ENCODE assay signal across 14 cellular contexts in the genomic region with DNA sequence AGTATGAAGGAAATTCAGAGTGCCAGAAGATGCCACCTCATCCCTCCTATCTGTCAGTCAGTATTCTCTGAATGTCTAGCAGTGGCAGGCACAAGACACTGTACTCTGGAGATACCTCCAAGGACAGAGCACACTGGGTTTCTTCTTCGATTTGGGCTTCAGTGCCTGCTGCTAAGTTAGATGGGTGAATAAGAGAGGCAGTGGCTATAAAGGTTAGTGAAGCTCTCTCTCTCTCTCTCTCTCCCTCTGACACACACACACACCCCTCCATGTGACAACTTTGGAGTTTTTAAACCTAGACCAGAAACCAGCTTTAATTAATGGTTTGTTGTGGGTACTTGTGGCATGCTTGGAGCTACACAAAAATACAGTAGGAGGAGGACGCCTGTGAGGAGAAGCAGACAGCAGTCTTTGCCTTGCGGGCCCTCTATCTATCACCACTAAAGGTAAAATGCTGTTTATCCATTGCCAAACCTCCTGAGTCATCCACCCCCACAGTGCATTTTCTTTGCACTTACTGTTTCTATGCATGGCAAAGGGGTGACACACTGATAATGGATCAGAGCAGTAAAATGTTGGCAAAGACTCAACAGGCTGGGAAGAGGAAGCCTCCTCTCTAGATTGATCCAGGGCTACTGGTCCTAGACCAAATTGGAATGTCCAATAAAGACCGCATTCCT.
DNase-seq lines count a peak whose midpoint lies in the region; ATAC-seq and TF ChIP-seq lines count a peak whose summit lies in the region.
"Had no signal": no experiment of that assay in that cellular context is flagged by ENCODE, and none has a peak within 500 bp of the region (broad histone marks: within the 10 kb centered on the region; RNA-seq: fewer than 3 reads in every experiment).

No MANE protein-coding gene starts in this region.

- intact Hi-C loops in naive thymus-derived CD4-positive, alpha-beta T cell (cut with micrococcal nuclease): loop anchor here in 1 of 2 donors (10.0 kb wide), 2 partner anchors 561 to 1661 kb away; no protein-coding TSS in a partner anchor

- peaks cover 6 to 12% (median 11%) of the 10 kb centered on the region in 7 donors for H3K4me1 Mint-ChIP-seq in naive thymus-derived CD4-positive, alpha-beta T cell

- no peak for ATAC-seq in naive thymus-derived CD4-positive, alpha-beta T cell
- ATAC-seq in GM19328 (IDR thresholded peaks at IDR 0.05; ENCODE audit: unreplicated experiment): no peak

- no peaks in the 10 kb centered on the region for H3K9me3 ChIP-seq in smooth muscle cell (replicated peaks; ENCODE audit: low read depth)
- no peaks in the 10 kb centered on the region for H3K9me3 ChIP-seq in naive thymus-derived CD4-positive, alpha-beta T cell (ENCODE audit: control insufficient read depth in 2 of 3, low read length in 3 of 3)
- H3K9me3 ChIP-seq: transverse colon had no signal

- H3K27me3 ChIP-seq in smooth muscle cell (ENCODE audit: low read depth): peaks cover 21% of the 10 kb centered on the region
- peaks cover 0 to 11% of the 10 kb centered on the region in 2 donors for H3K27me3 ChIP-seq in naive thymus-derived CD4-positive, alpha-beta T cell (ENCODE audit: control insufficient read depth in 2 of 2, insufficient read depth in 2 of 2, low read length in 2 of 2)

- H3K4me3 ChIP-seq in fibroblast of the aortic adventitia (ENCODE audit: low read depth, low read length): no peak overlapping the region
- no peak overlapping the region for H3K4me3 ChIP-seq in smooth muscle cell
- H3K4me3 ChIP-seq in naive thymus-derived CD4-positive, alpha-beta T cell (ENCODE audit: low read length): no peak overlapping the region
- H3K4me3 ChIP-seq: cardiac muscle cell, SK-N-MC, transverse colon had no signal

- WGBS in smooth muscle cell (ENCODE audit: low lambda C conversion rate): 25% methylated on average over 4 of the region's 4 CpGs

- H3K36me3 Mint-ChIP-seq in naive thymus-derived CD4-positive, alpha-beta T cell: peaks cover 0 to 3% (median 0%) of the 10 kb centered on the region in 5 donors

- peaks cover 14% of the 10 kb centered on the region for H3K4me1 ChIP-seq in smooth muscle cell (ENCODE audit: low read depth)
- H3K4me1 ChIP-seq in naive thymus-derived CD4-positive, alpha-beta T cell (ENCODE audit: control insufficient read depth in 2 of 2, insufficient read depth in 2 of 2, low read length in 2 of 2): no peaks in the 10 kb centered on the region

- peak overlapping the region; percentile 84 for H3K27ac ChIP-seq in smooth muscle cell (ENCODE audit: low read depth)
- H3K27ac ChIP-seq in naive thymus-derived CD4-positive, alpha-beta T cell (ENCODE audit: low read depth, low read length): no peak overlapping the region
- H3K27ac ChIP-seq: cardiac muscle cell, SK-N-MC, transverse colon had no signal

- POLR2A ChIA-PET in naive thymus-derived CD4-positive, alpha-beta T cell (lab: Charles Lee): no interaction called here

- H3F3A ChIP-seq in smooth muscle cell (ENCODE audit: low read depth): peaks cover 8% of the 10 kb centered on the region

- H3K9me3 Mint-ChIP-seq in naive thymus-derived CD4-positive, alpha-beta T cell: peaks cover 0 to 4% (median 0%) of the 10 kb centered on the region in 11 donors

- H3K4me2 ChIP-seq in smooth muscle cell: peak overlapping the region; percentile 40

- no peak overlapping the region for H2AFZ ChIP-seq in smooth muscle cell (ENCODE audit: low read depth)

- in situ Hi-C loops in SK-MEL-5 (cut with HindIII; ENCODE audit: low pct_unique_long_range_greater_than_20kb, low sequenced_read_pairs): no loop called here

- H3K36me3 ChIP-seq in smooth muscle cell (ENCODE audit: low read depth): no peaks in the 10 kb centered on the region
- H3K36me3 ChIP-seq in naive thymus-derived CD4-positive, alpha-beta T cell (ENCODE audit: control insufficient read depth in 2 of 3, insufficient read depth in 3 of 3, low read length in 3 of 3): no peaks in the 10 kb centered on the region
- H3K36me3 ChIP-seq: cardiac muscle cell, transverse colon had no signal

- peak; percentile 24 for DNase-seq in DMS153 (lab: John Stamatoyannopoulos, UW)
- DNase-seq in DMS153 treated with DMSO at 0.1 percent for 48 hours (lab: John Stamatoyannopoulos, UW; ENCODE audit: unreplicated experiment): no peak
- peak; percentile 18 for DNase-seq in SK-MEL-5 (ENCODE audit: low read depth, low spot score)
- peak; percentile 90 for DNase-seq in fibroblast of the aortic adventitia (ENCODE audit: low read depth)
- DNase-seq in smooth muscle cell (lab: John Stamatoyannopoulos, UW; ENCODE audit: unreplicated experiment): no peak
- no peak for DNase-seq in activated CD4-positive, alpha-beta T cell treated with anti-CD3 and anti-CD28 coated beads for 4 hours
- no peak for DNase-seq in naive thymus-derived CD4-positive, alpha-beta T cell
- DNase-seq: activated CD8-positive, alpha-beta memory T cell treated with anti-CD3 and anti-CD28 coated beads, Interleukin-2, amount 50 U/mL, for 48 hours; NCI-H1930; occipital lobe; transverse colon had no signal

- H3K4me3 Mint-ChIP-seq in naive thymus-derived CD4-positive, alpha-beta T cell: peak overlapping the region in 3 of 10 donors; percentile 5 to 90 (median 15)

- peak overlapping the region; percentile 37 for H3K9ac ChIP-seq in smooth muscle cell (ENCODE audit: low read depth)

- TF ChIP-seq CTCF in fibroblast of the aortic adventitia (IDR thresholded peaks at IDR 0.05; ENCODE audit: insufficient read depth, low read length) (no peak), smooth muscle cell (IDR thresholded peaks at IDR 0.05; ENCODE audit: borderline replicate concordance, insufficient read depth, poor library complexity, severe bottlenecking) (no peak)

- no peaks in the 10 kb centered on the region for H4K20me1 ChIP-seq in smooth muscle cell (ENCODE audit: low read depth)

- H3K79me2 ChIP-seq in smooth muscle cell (ENCODE audit: low read depth): no peaks in the 10 kb centered on the region

- H3K27me3 Mint-ChIP-seq in naive thymus-derived CD4-positive, alpha-beta T cell: peaks cover 49 to 79% (median 74%) of the 10 kb centered on the region in 5 donors

- CTCF ChIA-PET in naive thymus-derived CD4-positive, alpha-beta T cell (lab: Charles Lee): interaction anchor here (0.6 kb wide), 1 partner anchor 125 kb away, joined by 3 read pairs; no protein-coding TSS in a partner anchor

- no peak overlapping the region for H3K27ac Mint-ChIP-seq in naive thymus-derived CD4-positive, alpha-beta T cell

Comparison
In these comparisons a context has a peak if more than half of its experiments do, and no peak if none do; other contexts are left out.
1. DNase-seq: peak in DMS153 (single experiment), SK-MEL-5 (single experiment) and fibroblast of the aortic adventitia (single experiment); none in DMS153 treated with DMSO at 0.1 percent for 48 hours (single experiment), smooth muscle cell (single experiment), activated CD4-positive, alpha-beta T cell treated with anti-CD3 and anti-CD28 coated beads for 4 hours (0 of 2) and naive thymus-derived CD4-positive, alpha-beta T cell (0 of 9).